ENCODE assay signal across 1 cellular context in the genomic region with DNA sequence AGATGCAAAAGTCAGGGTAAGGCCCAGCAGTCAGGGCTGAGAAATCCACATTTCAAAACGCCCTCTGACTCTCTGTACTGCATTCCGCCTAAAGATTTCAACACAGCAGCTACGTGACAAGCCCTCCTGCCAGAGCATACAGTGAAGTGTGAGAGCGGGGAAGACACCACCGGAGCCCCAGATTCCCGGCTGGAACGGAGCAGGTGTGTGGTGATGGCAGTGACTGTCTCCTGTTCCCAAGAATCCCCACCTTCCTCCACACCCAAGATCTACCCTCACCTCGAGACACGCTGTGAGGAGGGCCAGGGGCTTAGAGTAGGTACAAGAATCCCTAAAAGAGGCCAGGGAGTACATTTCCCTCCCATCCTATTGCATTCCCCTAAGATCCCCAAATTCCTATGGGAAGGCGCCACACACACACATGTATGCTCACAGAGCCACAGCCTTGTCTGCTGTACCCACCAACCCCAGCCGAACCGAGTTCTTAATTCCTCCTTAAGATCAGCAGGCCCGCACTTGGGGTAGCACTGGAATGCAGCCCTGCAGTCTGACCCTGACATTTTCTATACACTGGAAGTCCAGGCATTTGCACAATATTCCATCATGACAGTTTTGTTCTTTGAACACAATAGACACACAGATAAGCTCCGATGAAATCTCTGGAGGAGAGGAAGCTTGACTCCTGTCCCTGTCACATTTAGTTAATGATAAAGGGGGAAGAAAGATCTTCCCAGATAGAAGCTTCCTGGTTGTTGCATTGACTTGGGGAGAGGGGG.
TF ChIP-seq lines count a peak whose summit lies in the region.

No MANE protein-coding gene starts in this region.

TF ChIP-seq in HepG2, 621 proteins besides CTCF, POLR2A, EP300 and RAD21 (continued from another document and continues in another):
- TF ChIP-seq, protein P1, sequence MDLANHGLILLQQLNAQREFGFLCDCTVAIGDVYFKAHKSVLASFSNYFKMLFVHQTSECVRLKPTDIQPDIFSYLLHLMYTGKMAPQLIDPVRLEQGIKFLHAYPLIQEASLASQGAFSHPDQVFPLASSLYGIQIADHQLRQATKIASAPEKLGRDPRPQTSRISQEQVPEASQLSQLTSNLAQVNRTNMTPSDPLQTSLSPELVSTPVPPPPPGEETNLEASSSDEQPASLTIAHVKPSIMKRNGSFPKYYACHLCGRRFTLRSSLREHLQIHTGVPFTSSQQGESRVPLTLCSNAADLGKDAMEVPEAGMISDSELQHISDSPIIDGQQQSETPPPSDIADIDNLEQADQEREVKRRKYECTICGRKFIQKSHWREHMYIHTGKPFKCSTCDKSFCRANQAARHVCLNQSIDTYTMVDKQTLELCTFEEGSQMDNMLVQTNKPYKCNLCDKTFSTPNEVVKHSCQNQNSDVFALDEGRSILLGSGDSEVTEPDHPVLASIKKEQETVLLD (CRISPR knock-in tag; IDR thresholded peaks at IDR 0.05; ENCODE audit: low read depth), result no peak
- TF ChIP-seq ELF3 (CRISPR knock-in tag; IDR thresholded peaks at IDR 0.05), result peak; percentile 88
- no peak for TF ChIP-seq TCF12 (IDR thresholded peaks at IDR 0.05)
- TF ChIP-seq TCF12 (CRISPR knock-in tag; IDR thresholded peaks at IDR 0.05), result peak; percentile 26; the same call in 1 of the 2 replicates
- 0 out of 2 replicates have a peak, but pooled peaks have one; percentile 26 for TF ChIP-seq SNAPC2 (CRISPR knock-in tag; IDR thresholded peaks at IDR 0.05)
- peak; percentile 74 for TF ChIP-seq HNF4A (CRISPR knock-in tag; IDR thresholded peaks at IDR 0.05)
- 0 out of 2 replicates have a peak, but pooled peaks have one; percentile 50 for TF ChIP-seq KDM5B (CRISPR knock-in tag; IDR thresholded peaks at IDR 0.05; ENCODE audit: borderline replicate concordance)
- TF ChIP-seq, protein P2, sequence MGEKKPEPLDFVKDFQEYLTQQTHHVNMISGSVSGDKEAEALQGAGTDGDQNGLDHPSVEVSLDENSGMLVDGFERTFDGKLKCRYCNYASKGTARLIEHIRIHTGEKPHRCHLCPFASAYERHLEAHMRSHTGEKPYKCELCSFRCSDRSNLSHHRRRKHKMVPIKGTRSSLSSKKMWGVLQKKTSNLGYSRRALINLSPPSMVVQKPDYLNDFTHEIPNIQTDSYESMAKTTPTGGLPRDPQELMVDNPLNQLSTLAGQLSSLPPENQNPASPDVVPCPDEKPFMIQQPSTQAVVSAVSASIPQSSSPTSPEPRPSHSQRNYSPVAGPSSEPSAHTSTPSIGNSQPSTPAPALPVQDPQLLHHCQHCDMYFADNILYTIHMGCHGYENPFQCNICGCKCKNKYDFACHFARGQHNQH (CRISPR knock-in tag; IDR thresholded peaks at IDR 0.05), result no peak
- no peak for TF ChIP-seq ZNF234 (CRISPR knock-in tag; conservative IDR thresholded peaks at IDR 0.05)
- TF ChIP-seq, protein P3, sequence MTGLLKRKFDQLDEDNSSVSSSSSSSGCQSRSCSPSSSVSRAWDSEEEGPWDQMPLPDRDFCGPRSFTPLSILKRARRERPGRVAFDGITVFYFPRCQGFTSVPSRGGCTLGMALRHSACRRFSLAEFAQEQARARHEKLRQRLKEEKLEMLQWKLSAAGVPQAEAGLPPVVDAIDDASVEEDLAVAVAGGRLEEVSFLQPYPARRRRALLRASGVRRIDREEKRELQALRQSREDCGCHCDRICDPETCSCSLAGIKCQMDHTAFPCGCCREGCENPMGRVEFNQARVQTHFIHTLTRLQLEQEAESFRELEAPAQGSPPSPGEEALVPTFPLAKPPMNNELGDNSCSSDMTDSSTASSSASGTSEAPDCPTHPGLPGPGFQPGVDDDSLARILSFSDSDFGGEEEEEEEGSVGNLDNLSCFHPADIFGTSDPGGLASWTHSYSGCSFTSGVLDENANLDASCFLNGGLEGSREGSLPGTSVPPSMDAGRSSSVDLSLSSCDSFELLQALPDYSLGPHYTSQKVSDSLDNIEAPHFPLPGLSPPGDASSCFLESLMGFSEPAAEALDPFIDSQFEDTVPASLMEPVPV (CRISPR knock-in tag; IDR thresholded peaks at IDR 0.05), result 0 out of 2 replicates have a peak, but pooled peaks have one; percentile 41
- peak; percentile 13; the same call in 1 of the 2 replicates for TF ChIP-seq ZNF792 (CRISPR knock-in tag; IDR thresholded peaks at IDR 0.05)
- TF ChIP-seq ZNF746 (CRISPR knock-in tag; IDR thresholded peaks at IDR 0.05), result peak; percentile 64; the same call in 1 of the 2 replicates
- no peak for TF ChIP-seq FOXJ3 (CRISPR knock-in tag; IDR thresholded peaks at IDR 0.05; ENCODE audit: borderline replicate concordance)
- TF ChIP-seq ZNF230 (CRISPR knock-in tag; IDR thresholded peaks at IDR 0.05), result no peak
- peak; percentile 33; the same call in 1 of the 2 replicates for TF ChIP-seq TARDBP (CRISPR knock-in tag; IDR thresholded peaks at IDR 0.05)
- no peak for TF ChIP-seq ZNF672 (CRISPR knock-in tag; IDR thresholded peaks at IDR 0.05)
- TF ChIP-seq MYC (CRISPR knock-in tag; IDR thresholded peaks at IDR 0.05; ENCODE audit: borderline replicate concordance), result peak; percentile 44; the same call in 1 of the 2 replicates
- no peak for TF ChIP-seq ZNF235 (CRISPR knock-in tag; IDR thresholded peaks at IDR 0.05; ENCODE audit: borderline replicate concordance)
- peak; percentile 25 for TF ChIP-seq RXRA (CRISPR knock-in tag; IDR thresholded peaks at IDR 0.05)
- TF ChIP-seq MYNN (CRISPR knock-in tag; IDR thresholded peaks at IDR 0.05; ENCODE audit: low read depth), result no peak
- TF ChIP-seq, protein P4, sequence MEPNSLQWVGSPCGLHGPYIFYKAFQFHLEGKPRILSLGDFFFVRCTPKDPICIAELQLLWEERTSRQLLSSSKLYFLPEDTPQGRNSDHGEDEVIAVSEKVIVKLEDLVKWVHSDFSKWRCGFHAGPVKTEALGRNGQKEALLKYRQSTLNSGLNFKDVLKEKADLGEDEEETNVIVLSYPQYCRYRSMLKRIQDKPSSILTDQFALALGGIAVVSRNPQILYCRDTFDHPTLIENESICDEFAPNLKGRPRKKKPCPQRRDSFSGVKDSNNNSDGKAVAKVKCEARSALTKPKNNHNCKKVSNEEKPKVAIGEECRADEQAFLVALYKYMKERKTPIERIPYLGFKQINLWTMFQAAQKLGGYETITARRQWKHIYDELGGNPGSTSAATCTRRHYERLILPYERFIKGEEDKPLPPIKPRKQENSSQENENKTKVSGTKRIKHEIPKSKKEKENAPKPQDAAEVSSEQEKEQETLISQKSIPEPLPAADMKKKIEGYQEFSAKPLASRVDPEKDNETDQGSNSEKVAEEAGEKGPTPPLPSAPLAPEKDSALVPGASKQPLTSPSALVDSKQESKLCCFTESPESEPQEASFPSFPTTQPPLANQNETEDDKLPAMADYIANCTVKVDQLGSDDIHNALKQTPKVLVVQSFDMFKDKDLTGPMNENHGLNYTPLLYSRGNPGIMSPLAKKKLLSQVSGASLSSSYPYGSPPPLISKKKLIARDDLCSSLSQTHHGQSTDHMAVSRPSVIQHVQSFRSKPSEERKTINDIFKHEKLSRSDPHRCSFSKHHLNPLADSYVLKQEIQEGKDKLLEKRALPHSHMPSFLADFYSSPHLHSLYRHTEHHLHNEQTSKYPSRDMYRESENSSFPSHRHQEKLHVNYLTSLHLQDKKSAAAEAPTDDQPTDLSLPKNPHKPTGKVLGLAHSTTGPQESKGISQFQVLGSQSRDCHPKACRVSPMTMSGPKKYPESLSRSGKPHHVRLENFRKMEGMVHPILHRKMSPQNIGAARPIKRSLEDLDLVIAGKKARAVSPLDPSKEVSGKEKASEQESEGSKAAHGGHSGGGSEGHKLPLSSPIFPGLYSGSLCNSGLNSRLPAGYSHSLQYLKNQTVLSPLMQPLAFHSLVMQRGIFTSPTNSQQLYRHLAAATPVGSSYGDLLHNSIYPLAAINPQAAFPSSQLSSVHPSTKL (CRISPR knock-in tag; IDR thresholded peaks at IDR 0.05), result peak; percentile 79
- peak; percentile 72 for TF ChIP-seq BCL6 (CRISPR knock-in tag; IDR thresholded peaks at IDR 0.05)
- TF ChIP-seq ZNF331 (CRISPR knock-in tag; IDR thresholded peaks at IDR 0.05), result no peak
- TF ChIP-seq, protein P5, sequence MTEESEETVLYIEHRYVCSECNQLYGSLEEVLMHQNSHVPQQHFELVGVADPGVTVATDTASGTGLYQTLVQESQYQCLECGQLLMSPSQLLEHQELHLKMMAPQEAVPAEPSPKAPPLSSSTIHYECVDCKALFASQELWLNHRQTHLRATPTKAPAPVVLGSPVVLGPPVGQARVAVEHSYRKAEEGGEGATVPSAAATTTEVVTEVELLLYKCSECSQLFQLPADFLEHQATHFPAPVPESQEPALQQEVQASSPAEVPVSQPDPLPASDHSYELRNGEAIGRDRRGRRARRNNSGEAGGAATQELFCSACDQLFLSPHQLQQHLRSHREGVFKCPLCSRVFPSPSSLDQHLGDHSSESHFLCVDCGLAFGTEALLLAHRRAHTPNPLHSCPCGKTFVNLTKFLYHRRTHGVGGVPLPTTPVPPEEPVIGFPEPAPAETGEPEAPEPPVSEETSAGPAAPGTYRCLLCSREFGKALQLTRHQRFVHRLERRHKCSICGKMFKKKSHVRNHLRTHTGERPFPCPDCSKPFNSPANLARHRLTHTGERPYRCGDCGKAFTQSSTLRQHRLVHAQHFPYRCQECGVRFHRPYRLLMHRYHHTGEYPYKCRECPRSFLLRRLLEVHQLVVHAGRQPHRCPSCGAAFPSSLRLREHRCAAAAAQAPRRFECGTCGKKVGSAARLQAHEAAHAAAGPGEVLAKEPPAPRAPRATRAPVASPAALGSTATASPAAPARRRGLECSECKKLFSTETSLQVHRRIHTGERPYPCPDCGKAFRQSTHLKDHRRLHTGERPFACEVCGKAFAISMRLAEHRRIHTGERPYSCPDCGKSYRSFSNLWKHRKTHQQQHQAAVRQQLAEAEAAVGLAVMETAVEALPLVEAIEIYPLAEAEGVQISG (CRISPR knock-in tag; IDR thresholded peaks at IDR 0.05), result peak; percentile 37
- TF ChIP-seq, protein P6, sequence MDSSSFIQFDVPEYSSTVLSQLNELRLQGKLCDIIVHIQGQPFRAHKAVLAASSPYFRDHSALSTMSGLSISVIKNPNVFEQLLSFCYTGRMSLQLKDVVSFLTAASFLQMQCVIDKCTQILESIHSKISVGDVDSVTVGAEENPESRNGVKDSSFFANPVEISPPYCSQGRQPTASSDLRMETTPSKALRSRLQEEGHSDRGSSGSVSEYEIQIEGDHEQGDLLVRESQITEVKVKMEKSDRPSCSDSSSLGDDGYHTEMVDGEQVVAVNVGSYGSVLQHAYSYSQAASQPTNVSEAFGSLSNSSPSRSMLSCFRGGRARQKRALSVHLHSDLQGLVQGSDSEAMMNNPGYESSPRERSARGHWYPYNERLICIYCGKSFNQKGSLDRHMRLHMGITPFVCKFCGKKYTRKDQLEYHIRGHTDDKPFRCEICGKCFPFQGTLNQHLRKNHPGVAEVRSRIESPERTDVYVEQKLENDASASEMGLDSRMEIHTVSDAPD (CRISPR knock-in tag; IDR thresholded peaks at IDR 0.05), result no peak
- 0 out of 2 replicates have a peak, but pooled peaks have one; percentile 8 for TF ChIP-seq BORCS8-MEF2B (CRISPR knock-in tag; IDR thresholded peaks at IDR 0.05)
- TF ChIP-seq, protein P7, sequence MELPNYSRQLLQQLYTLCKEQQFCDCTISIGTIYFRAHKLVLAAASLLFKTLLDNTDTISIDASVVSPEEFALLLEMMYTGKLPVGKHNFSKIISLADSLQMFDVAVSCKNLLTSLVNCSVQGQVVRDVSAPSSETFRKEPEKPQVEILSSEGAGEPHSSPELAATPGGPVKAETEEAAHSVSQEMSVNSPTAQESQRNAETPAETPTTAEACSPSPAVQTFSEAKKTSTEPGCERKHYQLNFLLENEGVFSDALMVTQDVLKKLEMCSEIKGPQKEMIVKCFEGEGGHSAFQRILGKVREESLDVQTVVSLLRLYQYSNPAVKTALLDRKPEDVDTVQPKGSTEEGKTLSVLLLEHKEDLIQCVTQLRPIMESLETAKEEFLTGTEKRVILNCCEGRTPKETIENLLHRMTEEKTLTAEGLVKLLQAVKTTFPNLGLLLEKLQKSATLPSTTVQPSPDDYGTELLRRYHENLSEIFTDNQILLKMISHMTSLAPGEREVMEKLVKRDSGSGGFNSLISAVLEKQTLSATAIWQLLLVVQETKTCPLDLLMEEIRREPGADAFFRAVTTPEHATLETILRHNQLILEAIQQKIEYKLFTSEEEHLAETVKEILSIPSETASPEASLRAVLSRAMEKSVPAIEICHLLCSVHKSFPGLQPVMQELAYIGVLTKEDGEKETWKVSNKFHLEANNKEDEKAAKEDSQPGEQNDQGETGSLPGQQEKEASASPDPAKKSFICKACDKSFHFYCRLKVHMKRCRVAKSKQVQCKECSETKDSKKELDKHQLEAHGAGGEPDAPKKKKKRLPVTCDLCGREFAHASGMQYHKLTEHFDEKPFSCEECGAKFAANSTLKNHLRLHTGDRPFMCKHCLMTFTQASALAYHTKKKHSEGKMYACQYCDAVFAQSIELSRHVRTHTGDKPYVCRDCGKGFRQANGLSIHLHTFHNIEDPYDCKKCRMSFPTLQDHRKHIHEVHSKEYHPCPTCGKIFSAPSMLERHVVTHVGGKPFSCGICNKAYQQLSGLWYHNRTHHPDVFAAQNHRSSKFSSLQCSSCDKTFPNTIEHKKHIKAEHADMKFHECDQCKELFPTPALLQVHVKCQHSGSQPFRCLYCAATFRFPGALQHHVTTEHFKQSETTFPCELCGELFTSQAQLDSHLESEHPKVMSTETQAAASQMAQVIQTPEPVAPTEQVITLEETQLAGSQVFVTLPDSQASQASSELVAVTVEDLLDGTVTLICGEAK (IDR thresholded peaks at IDR 0.05), result no peak
- TF ChIP-seq, protein P7 (CRISPR knock-in tag; IDR thresholded peaks at IDR 0.05), result peak; percentile 32; the same call in 1 of the 2 replicates
